In genomic region chr11:59557940-59558643, GRCh38 we compare ENCODE assay signal across 7 cellular contexts. TPM values are rescaled to one million over a fixed set of nuclear protein-coding genes. Genes with fewer than 3 reads are reported as not detected.
DNase-seq lines count a peak whose midpoint lies in the region; ATAC-seq and TF ChIP-seq lines count a peak whose summit lies in the region.

No MANE protein-coding gene starts in this region.

- H2BK15ac ChIP-seq in neuronal stem cell (ENCODE audit: low read length) = no peak overlapping the region

- H2AK5ac ChIP-seq in neuronal stem cell (ENCODE audit: low read depth, low read length) = no peak overlapping the region

- ATAC-seq in HG03354 (IDR thresholded peaks at IDR 0.05; ENCODE audit: poor library complexity, severe bottlenecking, unreplicated experiment) (no peak), HG02870 (IDR thresholded peaks at IDR 0.05; ENCODE audit: unreplicated experiment) (no peak)

- H3K18ac ChIP-seq in neuronal stem cell (ENCODE audit: low read length) = no peak overlapping the region

- no peak overlapping the region for H4K91ac ChIP-seq in neuronal stem cell (ENCODE audit: low read depth, low read length, poor library complexity)

- no peak for TF ChIP-seq CTCF in GM12864 (IDR thresholded peaks at IDR 0.05; ENCODE audit: low read depth, low read length, missing control alignments)
- no peak for TF ChIP-seq CTCF in coronary artery (IDR thresholded peaks at IDR 0.05)

- H3K36me3 ChIP-seq in neuronal stem cell (replicated peaks in 1 of 2; ENCODE audit: control insufficient read depth in 2 of 2, insufficient read depth in 2 of 2, low read length in 2 of 2) = no peaks in the 10 kb centered on the region

- H3K14ac ChIP-seq in neuronal stem cell (ENCODE audit: low read length) = no peak overlapping the region

- H3K4me3 ChIP-seq in GM12864 (ENCODE audit: low read depth, low read length) (peak overlapping the region; percentile 46), coronary artery (no peak overlapping the region), neuronal stem cell (ENCODE audit: low read length in 2 of 2) (peak overlapping the region in 1 of 2 donors; percentile 34)

- DNase-seq in GM12864 (ENCODE audit: low read depth) = no peak
- peak; percentile 33 for DNase-seq in NCI-H2227 (lab: John Stamatoyannopoulos, UW; ENCODE audit: unreplicated experiment)
- peak; percentile 46 for DNase-seq in coronary artery (ENCODE audit: low spot score)
- DNase-seq in neuronal stem cell (ENCODE audit: low spot score) = no peak
- no peak for DNase-seq in AG08395 (ENCODE audit: low spot score)

- H3K27ac ChIP-seq in coronary artery (peak overlapping the region in 1 of 2 donors; percentile 14), neuronal stem cell (replicated peaks; ENCODE audit: low read length) (no peak overlapping the region)

- H4K8ac ChIP-seq in neuronal stem cell (ENCODE audit: low read depth, low read length) = no peak overlapping the region

- no peak overlapping the region for H3K23ac ChIP-seq in neuronal stem cell (ENCODE audit: low read depth, low read length, poor library complexity)

- WGBS in neuronal stem cell (ENCODE audit: extremely low coverage in 2 of 2, insufficient read length in 2 of 2, insufficient replicate concordance in 1 of 2), 2 donors = no CpG with 5 or more reads among the region's 12 CpGs

- no peak overlapping the region for H2BK5ac ChIP-seq in neuronal stem cell (ENCODE audit: low read length)

- peaks cover 0 to 2% of the 10 kb centered on the region in 2 donors for H3K4me1 ChIP-seq in neuronal stem cell (ENCODE audit: control insufficient read depth in 2 of 2, insufficient read depth in 1 of 2, low read depth in 1 of 2, low read length in 2 of 2)

- no peaks in the 10 kb centered on the region for H3K9me3 ChIP-seq in neuronal stem cell (replicated peaks in 1 of 2; ENCODE audit: control insufficient read depth in 2 of 2, insufficient read depth in 1 of 2, low read depth in 1 of 2, low read length in 2 of 2)

- H3K27me3 ChIP-seq in neuronal stem cell (ENCODE audit: control insufficient read depth in 3 of 3, insufficient read depth in 3 of 3, low read depth in 1 of 3, low read length in 3 of 3) = no peaks in the 10 kb centered on the region

- H3K9ac ChIP-seq in neuronal stem cell (ENCODE audit: low read depth, low read length, poor library complexity) = no peak overlapping the region

- no peak overlapping the region for H2BK12ac ChIP-seq in neuronal stem cell (ENCODE audit: low read length)

- H2AFZ ChIP-seq in neuronal stem cell (ENCODE audit: low read length) = peak overlapping the region; percentile 30

- H2BK120ac ChIP-seq in neuronal stem cell (ENCODE audit: low read depth, low read length) = no peak overlapping the region

- H3K4ac ChIP-seq in neuronal stem cell (ENCODE audit: low read length) = no peak overlapping the region

- H3K4me2 ChIP-seq in neuronal stem cell (ENCODE audit: insufficient read depth, low read length, poor library complexity, severe bottlenecking) = peak overlapping the region; percentile 29

- no peaks in the 10 kb centered on the region for H3K79me1 ChIP-seq in neuronal stem cell (ENCODE audit: low read depth, low read length)

RNA-seq across cellular contexts. Expression of gene OR4D9, which starts 46.8 kb away (rescaled TPM):
- not detected for polyA plus RNA-seq in neuronal stem cell (2013, experiment 1 of 2)
- not detected for polyA plus RNA-seq in neuronal stem cell (2013, experiment 2 of 2)

RNA-seq across cellular contexts. Expression of gene OR4D11, which starts 54.7 kb away (rescaled TPM):
- not detected for polyA plus RNA-seq in neuronal stem cell (2013, experiment 1 of 2)
- polyA plus RNA-seq in neuronal stem cell (2013, experiment 2 of 2) = not detected

RNA-seq across cellular contexts. Expression of gene OSBP, which starts 57.5 kb away (rescaled TPM):
- 13.6 TPM for polyA plus RNA-seq in neuronal stem cell (2013, experiment 1 of 2)
- 13.8 TPM for polyA plus RNA-seq in neuronal stem cell (2013, experiment 2 of 2)

Comparison
In these comparisons a context has a peak if more than half of its experiments do, and no peak if none do; other contexts are left out.
1. DNase-seq: peak in NCI-H2227 (single experiment) and coronary artery (single experiment); none in GM12864 (single experiment), neuronal stem cell (single experiment) and AG08395 (single experiment).